15 cellular contexts compared by ENCODE assay signal in genomic region chr14:52550661-52551060, GRCh38. TPM values are rescaled to one million over a fixed set of nuclear protein-coding genes. Genes with fewer than 3 reads are reported as not detected.
DNase-seq lines count a peak whose midpoint lies in the region; ATAC-seq, FAIRE-seq and TF ChIP-seq lines count a peak whose summit lies in the region.
"Had no signal": no experiment of that assay in that cellular context is flagged by ENCODE, and none has a peak within 500 bp of the region (broad histone marks: within the 10 kb centered on the region; RNA-seq: fewer than 3 reads in every experiment).

No MANE protein-coding gene starts in this region.

- peak overlapping the region; percentile 90 for H3K4me3 Mint-ChIP-seq in CD8-positive, alpha-beta T cell

- H3K4me2 ChIP-seq in K562 (ENCODE audit: insufficient read depth, low read length) = peak overlapping the region; percentile 82
- peak overlapping the region; percentile 99 for H3K4me2 ChIP-seq in neural cell (ENCODE audit: low read length)

- H4K20me1 ChIP-seq in K562 (replicated peaks; ENCODE audit: control insufficient read depth, insufficient read depth, low read length) = no peaks in the 10 kb centered on the region
- H4K20me1 ChIP-seq in neural cell (ENCODE audit: insufficient read depth) = no peaks in the 10 kb centered on the region

- peaks cover 27% of the 10 kb centered on the region for H3K4me1 Mint-ChIP-seq in CD8-positive, alpha-beta T cell (ENCODE audit: low read depth)

- H3K9me3 Mint-ChIP-seq in CD8-positive, alpha-beta T cell = no peaks in the 10 kb centered on the region

- peaks cover 10% of the 10 kb centered on the region for H3K36me3 Mint-ChIP-seq in CD8-positive, alpha-beta T cell

- TF ChIP-seq POLR2A in K562 (conservative IDR thresholded peaks at IDR 0.05) = no peak

- no peaks in the 10 kb centered on the region for H3K9me2 ChIP-seq in neural cell (ENCODE audit: insufficient read depth, low read length)

- peaks cover 21% of the 10 kb centered on the region for H3K4me1 ChIP-seq in CD8-positive, alpha-beta T cell (ENCODE audit: insufficient read depth, low read length)
- peaks cover 12 to 24% of the 10 kb centered on the region in 2 experiments for H3K4me1 ChIP-seq in K562 (replicated peaks in 1 of 2; ENCODE audit: control insufficient read depth in 2 of 2, insufficient read depth in 2 of 2, low read length in 2 of 2)

- H3K36me3 ChIP-seq in CD8-positive, alpha-beta T cell (ENCODE audit: insufficient read depth, low read length) = no peaks in the 10 kb centered on the region
- H3K36me3 ChIP-seq in K562 (ENCODE audit: control insufficient read depth, insufficient read depth, low read length) (no peaks in the 10 kb centered on the region; the same call in 2 of the 3 replicates), neural cell (ENCODE audit: insufficient read depth, low read length) (no peaks in the 10 kb centered on the region)
- H3K36me3 ChIP-seq: brain microvascular endothelial cell, esophagus squamous epithelium, ovary, SJCRH30 had no signal

- in situ Hi-C loops in K562 (cut with MboI) (no loop called here), GM13976 (cut with MboI; ENCODE audit: low sequenced_read_pairs, unreplicated experiment) (no loop called here)

- intact Hi-C loops in CD8-positive, alpha-beta T cell (cut with DNase I, micrococcal nuclease) = loop anchor here (5.0 to 10.0 kb wide), 13 partner anchors 157 to 1308 kb away; partner anchors contain the start of genes FRMD6 (in 2 of the 2), TMX1 (in 2 of the 2), DDHD1 (in 1 of the 2) and PSMC6 (in 1 of the 2)
- intact Hi-C loops in K562 (cut with micrococcal nuclease) = loop anchor here (5.0 kb wide), 1 partner anchor 142 kb away; no protein-coding TSS in a partner anchor

- TF ChIP-seq CTCF in CD8-positive, alpha-beta T cell (IDR thresholded peaks at IDR 0.05) = no peak
- no peak for TF ChIP-seq CTCF in K562 (IDR thresholded peaks at IDR 0.05 in 2 of 3, conservative IDR thresholded peaks at IDR 0.05 in 1 of 3; ENCODE audit: insufficient read depth in 2 of 3, low read depth in 1 of 3, low read length in 3 of 3)
- no peak for TF ChIP-seq CTCF in neural cell (IDR thresholded peaks at IDR 0.05; ENCODE audit: poor library complexity, severe bottlenecking)
- no peak for TF ChIP-seq CTCF in GM13976 (IDR thresholded peaks at IDR 0.05; ENCODE audit: borderline replicate concordance, control extremely low read depth, extremely low read depth, insufficient read depth, missing control alignments)

- H3K4me3 ChIP-seq in CD8-positive, alpha-beta T cell (ENCODE audit: low read depth, low read length) = peak overlapping the region; percentile 1
- H3K4me3 ChIP-seq in K562 (peak overlapping the region; percentile 54), neural cell (ENCODE audit: low read length) (peak overlapping the region; percentile 88)

- POLR2A ChIA-PET in CD8-positive, alpha-beta T cell (lab: Charles Lee) = no interaction called here
- POLR2A ChIA-PET in K562 (lab: Yijun Ruan, JAX) = interaction anchor here (0.9 to 1.2 kb wide), 2 partner anchors 17 to 34 kb away, joined by 3 read pairs; no protein-coding TSS in a partner anchor

- peaks cover 2% of the 10 kb centered on the region for H3K27me3 Mint-ChIP-seq in CD8-positive, alpha-beta T cell (ENCODE audit: low read depth)

- H3K79me2 ChIP-seq in K562 (ENCODE audit: control insufficient read depth, insufficient read depth, low read length) = peaks cover 53% of the 10 kb centered on the region
- H3K79me2 ChIP-seq in neural cell (replicated peaks; ENCODE audit: insufficient read depth, low read length) = peaks cover 70% of the 10 kb centered on the region

- TF ChIP-seq EP300 in K562 (IDR thresholded peaks at IDR 0.05; ENCODE audit: low read length) (no peak), neural cell (conservative IDR thresholded peaks at IDR 0.05; ENCODE audit: poor library complexity, severe bottlenecking) (no peak)

- H3K9ac ChIP-seq in K562 (ENCODE audit: insufficient read depth in 1 of 2, low read depth in 2 of 2, low read length in 2 of 2) (peak overlapping the region in 1 of 2 experiments; percentile 72; a peak in 2 of 4 replicates), neural cell (ENCODE audit: low read length) (peak overlapping the region; percentile 95)

- H3K9me3 ChIP-seq in CD8-positive, alpha-beta T cell (ENCODE audit: low read length) = no peaks in the 10 kb centered on the region
- no peaks in the 10 kb centered on the region; the same call in 1 of the 2 replicates for H3K9me3 ChIP-seq in K562 (replicated peaks; ENCODE audit: control insufficient read depth, insufficient read depth, low read depth, low read length)
- no peaks in the 10 kb centered on the region for H3K9me3 ChIP-seq in neural cell (ENCODE audit: low read length)
- H3K9me3 ChIP-seq: esophagus squamous epithelium, ovary, SJCRH30 had no signal

- no peak overlapping the region for H2AFZ ChIP-seq in K562 (ENCODE audit: low read depth, low read length)
- peak overlapping the region; percentile 65 for H2AFZ ChIP-seq in neural cell (ENCODE audit: low read depth, low read length)

- no peak overlapping the region for H3K27ac ChIP-seq in CD8-positive, alpha-beta T cell (ENCODE audit: low read depth, low read length)
- H3K27ac ChIP-seq in K562 (ENCODE audit: extremely low read depth, low read depth, low read length) = no peak overlapping the region; the same call in 2 of the 3 replicates
- H3K27ac ChIP-seq in neural cell (ENCODE audit: low read length) = peak overlapping the region; percentile 96
- H3K27ac ChIP-seq: brain microvascular endothelial cell, ovary, SJCRH30 had no signal

- no peak for ATAC-seq in CD8-positive, alpha-beta T cell
- ATAC-seq in K562 = no peak
- no peak for ATAC-seq in GM19035 (IDR thresholded peaks at IDR 0.05; ENCODE audit: unreplicated experiment)

- CTCF ChIA-PET in CD8-positive, alpha-beta T cell (lab: Charles Lee) = no interaction called here
- CTCF ChIA-PET in K562 (lab: Yijun Ruan, JAX; ENCODE audit: low intra/inter-chr PET ratio) = no interaction called here

- TF ChIP-seq RAD21 in K562 (CRISPR knock-in tag; conservative IDR thresholded peaks at IDR 0.05 in 1 of 2, IDR thresholded peaks at IDR 0.05 in 1 of 2) (no peak), neural cell (conservative IDR thresholded peaks at IDR 0.05) (no peak)

- WGBS in K562 (ENCODE audit: insufficient coverage, low coverage, missing lambda C conversion rate) = 76% methylated on average over 3 of the region's 3 CpGs

- peaks cover 11% of the 10 kb centered on the region for H3F3A ChIP-seq in neural cell (ENCODE audit: insufficient read depth, low read length, poor library complexity, severe bottlenecking)

- no peaks in the 10 kb centered on the region for H3K27me3 ChIP-seq in CD8-positive, alpha-beta T cell (ENCODE audit: insufficient read depth, low read length)
- H3K27me3 ChIP-seq in K562 (ENCODE audit: control insufficient read depth in 2 of 2, insufficient read depth in 2 of 2, low read length in 2 of 2) (no peaks in the 10 kb centered on the region), neural cell (ENCODE audit: insufficient read depth, low read depth, low read length) (no peaks in the 10 kb centered on the region)
- H3K27me3 ChIP-seq: brain microvascular endothelial cell, esophagus squamous epithelium, ovary, SJCRH30 had no signal

- peak overlapping the region; percentile 29 for H3K27ac Mint-ChIP-seq in CD8-positive, alpha-beta T cell

- no TSS peak for BruUV-seq in K562 (replicated peaks; lab: Mats Ljungman, UMichigan)

- FAIRE-seq in HTR-8/SVneo (lab: Jason Lieb, UNC) (peak; percentile 4), K562 (lab: Jason Lieb, UNC) (no peak)

- DNase-seq in CD8-positive, alpha-beta T cell = no peak
- DNase-seq in HTR-8/SVneo (ENCODE audit: insufficient read length, low spot score) = no peak
- DNase-seq in K562 (ENCODE audit: extremely low read depth in 1 of 4, low spot score in 3 of 4) = no peak
- no peak for DNase-seq in D341Med (ENCODE audit: low spot score)
- DNase-seq in GM13976 (ENCODE audit: low spot score) = no peak
- DNase-seq: activated CD4-positive, alpha-beta T cell treated with anti-CD3 and anti-CD28 coated beads, Interleukin-2, amount 50 U/mL, for 4 hours; brain microvascular endothelial cell; DMS79; esophagus squamous epithelium; islet precursor cell; NCI-H345; ovary had no signal

- H3K9me1 ChIP-seq in K562 (ENCODE audit: control insufficient read depth, insufficient read depth, low read length) = no peaks in the 10 kb centered on the region

RNA-seq across cellular contexts. Expression of gene TXNDC16, which starts 1.6 kb away (rescaled TPM):
- 10 to 100 TPM; 10.8 to 13.4 TPM for total RNA-seq in CD8-positive, alpha-beta T cell
- 3.3 and 14.9 TPM in 2 replicates for total RNA-seq in K562 (2011; cell fraction: chromatin; rRNA removed; ENCODE audit: low replicate concordance)
- total RNA-seq in K562 (2011; cell fraction: nucleolus; rRNA removed) = 3.5 and 5.1 TPM in 2 replicates
- 7.3 and 9.5 TPM in 2 replicates for total RNA-seq in K562 (2011; cell fraction: nucleoplasm; rRNA removed)
- total RNA-seq in K562 (2014; rRNA removed) = 2.4 and 3.1 TPM in 2 replicates
- 6.2 and 7.3 TPM in 2 replicates for total RNA-seq in K562 (2014; rRNA removed; fragmentation: Illumina TruSeq; extraction: Trizol)
- total RNA-seq in K562 (2015; rRNA removed; fragmentation: Illumina TruSeq; extraction: Trizol) = 5.1 and 5.4 TPM in 2 replicates
- total RNA-seq in K562 (2021) = 5.2 and 6.0 TPM in 2 replicates
- 5.6 and 6.2 TPM in 2 replicates for polyA plus RNA-seq in K562 (2011; rRNA removed)
- polyA plus RNA-seq in K562 (2011; cell fraction: cytosol; rRNA removed) = 0.64 and 2.8 TPM in 2 replicates
- polyA plus RNA-seq in K562 (2011; cell fraction: nucleus; rRNA removed) = 3.2 and 6.7 TPM in 2 replicates
- polyA plus RNA-seq in K562 (2012) = 3.8 and 5.6 TPM in 2 replicates
- 3.9 and 4.9 TPM in 2 replicates for polyA plus RNA-seq in K562 (2014; fragmentation: Illumina TruSeq; extraction: Trizol)
- 1 to 10 TPM; 1.8 to 1.9 TPM for polyA plus RNA-seq in K562 (2014; fragmentation: Nextera tagmentation; extraction: Ambion mirVana)
- polyA plus RNA-seq in K562 (2014; rRNA removed) = 3.2 and 3.3 TPM in 2 replicates
- polyA minus RNA-seq in K562 (2011; rRNA and poly(A)+ RNA removed) = 6.4 and 9.7 TPM in 2 replicates
- 2.3 and 4.1 TPM in 2 replicates for polyA minus RNA-seq in K562 (2011; cell fraction: cytosol; rRNA and poly(A)+ RNA removed)
- polyA minus RNA-seq in K562 (2011; cell fraction: nucleus; rRNA and poly(A)+ RNA removed) = 8.6 and 12.9 TPM in 2 replicates
- polyA plus RNA-seq in neural cell = 53.3 and 58.4 TPM in 2 replicates
- 101 and 106 TPM in 2 replicates for polyA minus RNA-seq in neural cell

RNA-seq across cellular contexts. Expression of gene GPR137C, which starts 2.0 kb away (rescaled TPM):
- total RNA-seq in CD8-positive, alpha-beta T cell = under 1 TPM; 0.08 to 0.22 TPM
- 0.23 and 0.86 TPM in 2 replicates for total RNA-seq in K562 (2011; cell fraction: chromatin; rRNA removed; ENCODE audit: low replicate concordance)
- total RNA-seq in K562 (2011; cell fraction: nucleolus; rRNA removed) = 0.33 and 0.53 TPM in 2 replicates
- 0.51 and 0.92 TPM in 2 replicates for total RNA-seq in K562 (2011; cell fraction: nucleoplasm; rRNA removed)
- 0.04 TPM in 1 of 2 replicates, not detected in the other for total RNA-seq in K562 (2014; rRNA removed)
- 0.13 TPM in 1 of 2 replicates, not detected in the other for total RNA-seq in K562 (2014; rRNA removed; fragmentation: Illumina TruSeq; extraction: Trizol)
- total RNA-seq in K562 (2015; rRNA removed; fragmentation: Illumina TruSeq; extraction: Trizol) = 0.11 TPM in 1 of 2 replicates, not detected in the other
- total RNA-seq in K562 (2021) = 0.07 and 0.31 TPM in 2 replicates
- 0.08 and 0.23 TPM in 2 replicates for polyA plus RNA-seq in K562 (2011; rRNA removed)
- polyA plus RNA-seq in K562 (2011; cell fraction: cytosol; rRNA removed) = 0.01 and 0.06 TPM in 2 replicates
- 0.29 and 0.36 TPM in 2 replicates for polyA plus RNA-seq in K562 (2011; cell fraction: nucleus; rRNA removed)
- 0.03 and 0.07 TPM in 2 replicates for polyA plus RNA-seq in K562 (2012)
- 0.03 and 0.10 TPM in 2 replicates for polyA plus RNA-seq in K562 (2014; fragmentation: Illumina TruSeq; extraction: Trizol)
- polyA plus RNA-seq in K562 (2014; fragmentation: Nextera tagmentation; extraction: Ambion mirVana) = under 1 TPM; 0.03 to 0.06 TPM
- polyA plus RNA-seq in K562 (2014; rRNA removed) = 0.11 TPM in 1 of 2 replicates, not detected in the other
- polyA minus RNA-seq in K562 (2011; rRNA and poly(A)+ RNA removed) = 0.15 and 0.77 TPM in 2 replicates
- not detected in 2 replicates for polyA minus RNA-seq in K562 (2011; cell fraction: cytosol; rRNA and poly(A)+ RNA removed)
- polyA minus RNA-seq in K562 (2011; cell fraction: nucleus; rRNA and poly(A)+ RNA removed) = 0.40 and 0.56 TPM in 2 replicates
- 100 and 118 TPM in 2 replicates for polyA plus RNA-seq in neural cell
- polyA minus RNA-seq in neural cell = 78.6 and 93.1 TPM in 2 replicates

Comparison
In these comparisons a context has a peak if more than half of its experiments do, and no peak if none do; other contexts are left out.
1. H3K4me3 ChIP-seq: peak in every context shown above with its lines; median percentile 88 in neural cell; 54 in K562; 1 in CD8-positive, alpha-beta T cell.